1 cellular context compared by ENCODE assay signal in the genomic region with DNA sequence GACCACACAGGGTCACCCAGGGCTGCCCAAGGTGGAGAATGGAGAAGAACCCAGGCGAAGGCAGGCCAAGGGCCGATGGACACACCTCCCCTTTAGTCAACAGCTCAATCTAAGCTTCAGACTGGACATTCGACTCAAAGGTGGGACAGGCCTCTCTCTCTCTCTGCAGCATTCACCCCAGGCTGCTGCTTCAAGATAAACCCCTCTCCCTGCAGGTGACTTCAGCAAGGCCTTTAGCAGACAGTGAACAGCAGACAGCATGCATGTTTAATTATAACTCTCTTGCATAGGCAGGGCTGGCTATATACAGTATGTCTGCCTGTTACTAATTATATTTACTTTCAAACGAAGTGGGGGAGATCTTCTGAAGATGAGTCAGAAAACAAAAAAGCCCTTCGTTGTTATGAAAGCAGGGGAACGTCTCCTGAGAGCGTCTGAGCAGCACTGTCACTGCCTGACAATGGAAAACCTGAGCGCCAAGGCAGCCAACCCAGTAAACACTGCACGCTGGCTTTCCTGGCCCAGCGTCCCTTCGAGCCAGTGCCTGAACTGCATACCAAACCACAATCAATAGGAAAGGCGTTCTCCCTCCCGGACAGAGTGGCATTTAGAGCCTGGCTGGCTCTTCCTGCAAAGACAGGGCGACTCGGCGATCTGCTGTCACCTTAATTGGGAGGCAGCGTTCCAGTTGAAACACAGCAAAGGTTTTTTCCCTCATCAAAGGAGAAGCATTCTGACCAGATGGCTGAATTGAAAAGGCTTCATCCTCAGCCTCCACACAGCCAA.
TF ChIP-seq lines count a peak whose summit lies in the region.

No MANE protein-coding gene starts in this region.

TF ChIP-seq in GM12878, 131 proteins besides CTCF, POLR2A, EP300 and RAD21 (continued from another document):
- TF ChIP-seq, protein P1, sequence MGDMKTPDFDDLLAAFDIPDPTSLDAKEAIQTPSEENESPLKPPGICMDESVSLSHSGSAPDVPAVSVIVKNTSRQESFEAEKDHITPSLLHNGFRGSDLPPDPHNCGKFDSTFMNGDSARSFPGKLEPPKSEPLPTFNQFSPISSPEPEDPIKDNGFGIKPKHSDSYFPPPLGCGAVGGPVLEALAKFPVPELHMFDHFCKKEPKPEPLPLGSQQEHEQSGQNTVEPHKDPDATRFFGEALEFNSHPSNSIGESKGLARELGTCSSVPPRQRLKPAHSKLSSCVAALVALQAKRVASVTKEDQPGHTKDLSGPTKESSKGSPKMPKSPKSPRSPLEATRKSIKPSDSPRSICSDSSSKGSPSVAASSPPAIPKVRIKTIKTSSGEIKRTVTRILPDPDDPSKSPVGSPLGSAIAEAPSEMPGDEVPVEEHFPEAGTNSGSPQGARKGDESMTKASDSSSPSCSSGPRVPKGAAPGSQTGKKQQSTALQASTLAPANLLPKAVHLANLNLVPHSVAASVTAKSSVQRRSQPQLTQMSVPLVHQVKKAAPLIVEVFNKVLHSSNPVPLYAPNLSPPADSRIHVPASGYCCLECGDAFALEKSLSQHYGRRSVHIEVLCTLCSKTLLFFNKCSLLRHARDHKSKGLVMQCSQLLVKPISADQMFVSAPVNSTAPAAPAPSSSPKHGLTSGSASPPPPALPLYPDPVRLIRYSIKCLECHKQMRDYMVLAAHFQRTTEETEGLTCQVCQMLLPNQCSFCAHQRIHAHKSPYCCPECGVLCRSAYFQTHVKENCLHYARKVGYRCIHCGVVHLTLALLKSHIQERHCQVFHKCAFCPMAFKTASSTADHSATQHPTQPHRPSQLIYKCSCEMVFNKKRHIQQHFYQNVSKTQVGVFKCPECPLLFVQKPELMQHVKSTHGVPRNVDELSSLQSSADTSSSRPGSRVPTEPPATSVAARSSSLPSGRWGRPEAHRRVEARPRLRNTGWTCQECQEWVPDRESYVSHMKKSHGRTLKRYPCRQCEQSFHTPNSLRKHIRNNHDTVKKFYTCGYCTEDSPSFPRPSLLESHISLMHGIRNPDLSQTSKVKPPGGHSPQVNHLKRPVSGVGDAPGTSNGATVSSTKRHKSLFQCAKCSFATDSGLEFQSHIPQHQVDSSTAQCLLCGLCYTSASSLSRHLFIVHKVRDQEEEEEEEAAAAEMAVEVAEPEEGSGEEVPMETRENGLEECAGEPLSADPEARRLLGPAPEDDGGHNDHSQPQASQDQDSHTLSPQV (IDR thresholded peaks at IDR 0.05) = 0 out of 2 replicates have a peak, but pooled peaks have one; percentile 9
- peak; percentile 89; the same call in 1 of the 2 replicates for TF ChIP-seq RBBP5 (conservative IDR thresholded peaks at IDR 0.05)
- TF ChIP-seq POLR2AphosphoS2 (IDR thresholded peaks at IDR 0.05; ENCODE audit: low read depth, low read length) = peak; percentile 73
- TF ChIP-seq ESRRA (IDR thresholded peaks at IDR 0.05; ENCODE audit: low read length) = no peak
- TF ChIP-seq, protein P2, sequence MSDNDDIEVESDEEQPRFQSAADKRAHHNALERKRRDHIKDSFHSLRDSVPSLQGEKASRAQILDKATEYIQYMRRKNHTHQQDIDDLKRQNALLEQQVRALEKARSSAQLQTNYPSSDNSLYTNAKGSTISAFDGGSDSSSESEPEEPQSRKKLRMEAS (IDR thresholded peaks at IDR 0.05; ENCODE audit: low read depth, low read length) = peak; percentile 27
- TF ChIP-seq SP1 (IDR thresholded peaks at IDR 0.05; ENCODE audit: low read depth, low read length) = no peak
- TF ChIP-seq STAT1 (conservative IDR thresholded peaks at IDR 0.05) = peak; percentile 58; the same call in 1 of the 2 replicates
- peak; percentile 81; the same call in 1 of the 2 replicates for TF ChIP-seq CREM (IDR thresholded peaks at IDR 0.05; ENCODE audit: low read depth)
- peak; percentile 71 for TF ChIP-seq POLR2AphosphoS5 (IDR thresholded peaks at IDR 0.05; ENCODE audit: low read length)
- TF ChIP-seq CHD2 (IDR thresholded peaks at IDR 0.05; ENCODE audit: borderline replicate concordance, low read depth, low read length) = peak; percentile 48; the same call in 1 of the 2 replicates
- TF ChIP-seq POU2F2 (IDR thresholded peaks at IDR 0.05; ENCODE audit: borderline replicate concordance, low read depth, low read length) = peak; percentile 69; the same call in 2 of the 3 replicates
- peak; percentile 46; the same call in 1 of the 2 replicates for TF ChIP-seq JUNB (IDR thresholded peaks at IDR 0.05)
- TF ChIP-seq ZNF687 (IDR thresholded peaks at IDR 0.05) = peak; percentile 88
- TF ChIP-seq, protein P3, sequence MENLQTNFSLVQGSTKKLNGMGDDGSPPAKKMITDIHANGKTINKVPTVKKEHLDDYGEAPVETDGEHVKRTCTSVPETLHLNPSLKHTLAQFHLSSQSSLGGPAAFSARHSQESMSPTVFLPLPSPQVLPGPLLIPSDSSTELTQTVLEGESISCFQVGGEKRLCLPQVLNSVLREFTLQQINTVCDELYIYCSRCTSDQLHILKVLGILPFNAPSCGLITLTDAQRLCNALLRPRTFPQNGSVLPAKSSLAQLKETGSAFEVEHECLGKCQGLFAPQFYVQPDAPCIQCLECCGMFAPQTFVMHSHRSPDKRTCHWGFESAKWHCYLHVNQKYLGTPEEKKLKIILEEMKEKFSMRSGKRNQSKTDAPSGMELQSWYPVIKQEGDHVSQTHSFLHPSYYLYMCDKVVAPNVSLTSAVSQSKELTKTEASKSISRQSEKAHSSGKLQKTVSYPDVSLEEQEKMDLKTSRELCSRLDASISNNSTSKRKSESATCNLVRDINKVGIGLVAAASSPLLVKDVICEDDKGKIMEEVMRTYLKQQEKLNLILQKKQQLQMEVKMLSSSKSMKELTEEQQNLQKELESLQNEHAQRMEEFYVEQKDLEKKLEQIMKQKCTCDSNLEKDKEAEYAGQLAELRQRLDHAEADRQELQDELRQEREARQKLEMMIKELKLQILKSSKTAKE (IDR thresholded peaks at IDR 0.05; ENCODE audit: low read depth, poor library complexity, severe bottlenecking) = peak; percentile 1
- TF ChIP-seq KDM1A (IDR thresholded peaks at IDR 0.05; ENCODE audit: borderline replicate concordance) = no peak
- peak; percentile 65; the same call in 1 of the 2 replicates for TF ChIP-seq LARP7 (IDR thresholded peaks at IDR 0.05)
- TF ChIP-seq REST (IDR thresholded peaks at IDR 0.05; ENCODE audit: low read depth, low read length) = 0 out of 2 replicates have a peak, but pooled peaks have one; percentile 41
- TF ChIP-seq MXI1 (IDR thresholded peaks at IDR 0.05; ENCODE audit: low read depth, low read length) = no peak; the same call in 1 of the 2 replicates
- TF ChIP-seq TBL1XR1 (IDR thresholded peaks at IDR 0.05; ENCODE audit: low read depth, low read length) = peak; percentile 93
- no peak for TF ChIP-seq STAT3 (IDR thresholded peaks at IDR 0.05; ENCODE audit: low read depth, low read length)
- TF ChIP-seq RCOR1 (conservative IDR thresholded peaks at IDR 0.05; ENCODE audit: low read depth, low read length) = no peak; the same call in 1 of the 2 replicates
- TF ChIP-seq HDAC6 (IDR thresholded peaks at IDR 0.05; ENCODE audit: unreplicated experiment) = no peak
- TF ChIP-seq SMC3 (IDR thresholded peaks at IDR 0.05; ENCODE audit: borderline replicate concordance, low read length) = 0 out of 2 replicates have a peak, but pooled peaks have one; percentile 26
- no peak for TF ChIP-seq PAX5 (IDR thresholded peaks at IDR 0.05; ENCODE audit: borderline replicate concordance, low read depth, low read length)
- no peak for TF ChIP-seq MEF2B (IDR thresholded peaks at IDR 0.05; ENCODE audit: partially characterized antibody, poor library complexity, severe bottlenecking)
- no peak for TF ChIP-seq HDGF (IDR thresholded peaks at IDR 0.05)
- TF ChIP-seq YY1 (IDR thresholded peaks at IDR 0.05; ENCODE audit: low read depth, low read length) = peak; percentile 50; the same call in 1 of the 2 replicates
- TF ChIP-seq BHLHE40 (IDR thresholded peaks at IDR 0.05; ENCODE audit: borderline replicate concordance in 1 of 2, low read depth in 2 of 2, low read length in 1 of 2) = peak; percentile 70 to 87
- TF ChIP-seq MEF2A (IDR thresholded peaks at IDR 0.05; ENCODE audit: insufficient read depth, low read depth, low read length) = peak; percentile 100
- peak; percentile 65; the same call in 1 of the 2 replicates for TF ChIP-seq JUND (IDR thresholded peaks at IDR 0.05; ENCODE audit: low read depth, low read length)
- peak; percentile 37; the same call in 1 of the 2 replicates for TF ChIP-seq ASH2L (IDR thresholded peaks at IDR 0.05; ENCODE audit: borderline replicate concordance, low read depth)
- peak in 1 of 2 experiments; percentile 34; a peak in 1 of 4 replicates for TF ChIP-seq SRF (IDR thresholded peaks at IDR 0.05; ENCODE audit: low read depth in 2 of 2, low read length in 2 of 2)
- TF ChIP-seq SMARCA5 (IDR thresholded peaks at IDR 0.05) = peak; percentile 72
- no peak; the same call in 1 of the 2 replicates for TF ChIP-seq TAF1 (IDR thresholded peaks at IDR 0.05; ENCODE audit: borderline replicate concordance, low read depth, low read length)
- TF ChIP-seq SMAD5 (IDR thresholded peaks at IDR 0.05; ENCODE audit: low read depth) = peak; percentile 71; the same call in 1 of the 2 replicates
- no peak for TF ChIP-seq SIN3A (IDR thresholded peaks at IDR 0.05; ENCODE audit: low read depth, low read length)
- TF ChIP-seq CHD1 (IDR thresholded peaks at IDR 0.05; ENCODE audit: low read depth, low read length) = 0 out of 2 replicates have a peak, but pooled peaks have one; percentile 91
